In the genomic region with DNA sequence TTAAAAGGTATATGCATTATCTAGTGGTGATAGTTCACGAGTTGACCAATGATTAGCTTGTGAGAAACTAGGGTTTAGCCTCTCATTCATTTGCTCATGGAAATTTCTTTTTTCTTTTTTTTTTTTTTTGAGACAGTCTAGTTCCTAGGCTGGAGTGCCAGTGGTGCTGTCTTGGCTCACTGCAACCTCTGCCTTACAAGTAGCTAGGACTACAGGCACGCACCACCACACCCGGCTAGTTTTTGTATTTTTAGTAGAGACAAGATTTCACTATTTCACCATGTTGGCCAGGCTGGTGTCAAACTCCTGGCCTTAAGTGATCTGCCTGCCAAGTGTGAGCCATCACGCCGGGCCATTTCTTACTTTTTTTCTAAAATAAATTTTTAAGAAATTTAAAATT, we compare ENCODE assay signal across 34 cellular contexts.
"Had no signal": no experiment of that assay in that cellular context is flagged by ENCODE, and none has a peak within 500 bp of the region (broad histone marks: within the 10 kb centered on the region; RNA-seq: fewer than 3 reads in every experiment).

No MANE protein-coding gene starts in this region.

- H3K27ac ChIP-seq: adrenal gland, brain microvascular endothelial cell, breast epithelium had no signal

- DNase-seq: activated B cell treated with CpG ODN at 0.5 μM for 24 hours; activated CD4-positive, alpha-beta memory T cell treated with anti-CD3 and anti-CD28 coated beads for 36 hours; activated CD4-positive, alpha-beta T cell treated with anti-CD3 and anti-CD28 coated beads for 4 hours; activated CD4-positive, alpha-beta T cell treated with anti-CD3 and anti-CD28 coated beads, Interleukin-2, amount 10 ng/mL, durations not matched to agents 24 days and 14 days; activated CD4-positive, alpha-beta T cell treated with anti-CD3 and anti-CD28 coated beads, Interleukin-2, amount 50 U/mL, for 1 hour; activated CD4-positive, alpha-beta T cell treated with anti-CD3 and anti-CD28 coated beads, Interleukin-2, amount 50 U/mL, for 4 hours; activated CD4-positive, CD25-positive, alpha-beta regulatory T cell treated with anti-CD3 and anti-CD28 coated beads, Interleukin-2, amount 50 U/mL, for 72 hours; activated CD8-positive, alpha-beta memory T cell treated with anti-CD3 and anti-CD28 coated beads, Interleukin-2, amount 50 U/mL, for 4 hours; activated CD8-positive, alpha-beta T cell treated with anti-CD3 and anti-CD28 coated beads for 36 hours; activated effector memory CD4-positive, alpha-beta T cell treated with anti-CD3 and anti-CD28 coated beads, Interleukin-2, amount 50 U/mL, for 16 hours; activated gamma-delta T cell treated with Interleukin-2 at 50 U/mL for 16 hours; activated naive CD4-positive, alpha-beta T cell; activated naive CD4-positive, alpha-beta T cell treated with anti-CD3 and anti-CD28 coated beads for 36 hours; activated naive CD4-positive, alpha-beta T cell treated with anti-CD3 and anti-CD28 coated beads, Interleukin-2, amount 50 U/mL, for 16 hours; activated naive CD8-positive, alpha-beta T cell treated with anti-CD3 and anti-CD28 coated beads for 36 hours; activated T-cell treated with anti-CD3 and anti-CD28 coated beads, Interleukin-2, amount 50 U/mL, for 24 hours; activated T-cell treated with anti-CD3 and anti-CD28 coated beads, Interleukin-2, amount 50 U/mL, for 48 hours; adrenal gland; amniotic stem cell; aorta; body of pancreas; brain microvascular endothelial cell; central memory CD4-positive, alpha-beta T cell; SW 1271; T-helper 1 cell; T-helper 2 cell; T-helper 9 cell had no signal

- H3K4me1 ChIP-seq: breast epithelium had no signal

- H3K27me3 ChIP-seq: adrenal gland, body of pancreas, brain microvascular endothelial cell, breast epithelium had no signal

- ATAC-seq: activated CD8-positive, alpha-beta T cell treated with anti-CD3 and anti-CD28 coated beads for 36 hours; activated T-helper 17 cell treated with anti-CD3 and anti-CD28 coated beads, Interleukin-2, amount 50 U/mL, for 72 hours; body of pancreas had no signal

- H3K4me3 Mint-ChIP-seq: activated B cell treated with CpG ODN at 0.5 μM for 24 hours; activated CD4-positive, alpha-beta memory T cell treated with anti-CD3 and anti-CD28 coated beads for 36 hours; activated CD4-positive, alpha-beta T cell treated with anti-CD3 and anti-CD28 coated beads, Interleukin-2, amount 10 ng/mL, durations not matched to agents 24 days and 14 days; activated CD8-positive, alpha-beta T cell treated with anti-CD3 and anti-CD28 coated beads for 36 hours; activated naive CD4-positive, alpha-beta T cell treated with anti-CD3 and anti-CD28 coated beads for 36 hours; activated naive CD8-positive, alpha-beta T cell treated with anti-CD3 and anti-CD28 coated beads for 36 hours; activated T-cell treated with anti-CD3 and anti-CD28 coated beads, Interleukin-2, amount 50 U/mL, for 24 hours; activated T-helper 1 cell treated with anti-CD3 and anti-CD28 coated beads, Interleukin-12 subunit alpha, Interleukin-12 subunit beta, Interleukin-2, Interleukin-4 antibody, amounts not matched to agents 30 ng/mL and 10 ng/mL and 1 ng/mL, durations not matched to agents 14 hours and 24 hours and 36 hours; activated T-helper 17 cell treated with anti-CD3 and anti-CD28 coated beads, Interleukin-2, amount 50 U/mL, for 72 hours; T-helper 1 cell treated with Interleukin-12 subunit alpha and Interleukin-12 subunit beta and Interleukin-4 antibody, amounts not matched to agents 30 μg/mL and 1 μg/mL, for 36 hours; T-helper 2 cell treated with Interferon-gamma antibody and Interleukin-4, amounts not matched to agents 5 μg/mL and 100 μg/mL, for 36 hours had no signal

- H3K27me3 Mint-ChIP-seq: activated B cell treated with CpG ODN at 0.5 μM for 24 hours; activated CD4-positive, alpha-beta memory T cell treated with anti-CD3 and anti-CD28 coated beads for 36 hours; activated CD4-positive, alpha-beta T cell treated with anti-CD3 and anti-CD28 coated beads, Interleukin-2, amount 10 ng/mL, durations not matched to agents 24 days and 14 days; activated CD8-positive, alpha-beta T cell treated with anti-CD3 and anti-CD28 coated beads for 36 hours; activated naive CD8-positive, alpha-beta T cell treated with anti-CD3 and anti-CD28 coated beads for 36 hours; activated T-cell treated with anti-CD3 and anti-CD28 coated beads, Interleukin-2, amount 50 U/mL, for 24 hours; activated T-helper 17 cell treated with anti-CD3 and anti-CD28 coated beads, Interleukin-2, amount 50 U/mL, for 72 hours had no signal

- FAIRE-seq: astrocyte, TTC549 had no signal

- H3K4me1 Mint-ChIP-seq: activated B cell treated with CpG ODN at 0.5 μM for 24 hours had no signal

- H3K27ac Mint-ChIP-seq: activated B cell treated with CpG ODN at 0.5 μM for 24 hours; activated CD4-positive, alpha-beta memory T cell treated with anti-CD3 and anti-CD28 coated beads for 36 hours; activated CD4-positive, alpha-beta T cell treated with anti-CD3 and anti-CD28 coated beads, Interleukin-2, amount 10 ng/mL, durations not matched to agents 24 days and 14 days; activated CD8-positive, alpha-beta T cell treated with anti-CD3 and anti-CD28 coated beads for 36 hours; activated naive CD4-positive, alpha-beta T cell treated with anti-CD3 and anti-CD28 coated beads for 36 hours; activated naive CD8-positive, alpha-beta T cell treated with anti-CD3 and anti-CD28 coated beads for 36 hours; activated T-cell treated with anti-CD3 and anti-CD28 coated beads, Interleukin-2, amount 50 U/mL, for 24 hours; activated T-helper 17 cell treated with anti-CD3 and anti-CD28 coated beads, Interleukin-2, amount 50 U/mL, for 72 hours; T-helper 1 cell treated with Interleukin-12 subunit alpha and Interleukin-12 subunit beta and Interleukin-4 antibody, amounts not matched to agents 30 μg/mL and 1 μg/mL, for 36 hours; T-helper 2 cell treated with Interferon-gamma antibody and Interleukin-4, amounts not matched to agents 5 μg/mL and 100 μg/mL, for 36 hours had no signal

- H3K4me3 ChIP-seq: adrenal gland, body of pancreas, breast epithelium had no signal

- H3K36me3 ChIP-seq: breast epithelium had no signal

- H3K9me3 ChIP-seq: adrenal gland, body of pancreas, breast epithelium had no signal

- H3K9me3 Mint-ChIP-seq: activated B cell treated with CpG ODN at 0.5 μM for 24 hours; activated CD4-positive, alpha-beta memory T cell treated with anti-CD3 and anti-CD28 coated beads for 36 hours; activated CD4-positive, alpha-beta T cell treated with anti-CD3 and anti-CD28 coated beads, Interleukin-2, amount 10 ng/mL, durations not matched to agents 24 days and 14 days; activated CD8-positive, alpha-beta T cell treated with anti-CD3 and anti-CD28 coated beads for 36 hours; activated naive CD4-positive, alpha-beta T cell treated with anti-CD3 and anti-CD28 coated beads for 36 hours; activated naive CD8-positive, alpha-beta T cell treated with anti-CD3 and anti-CD28 coated beads for 36 hours; activated T-cell treated with anti-CD3 and anti-CD28 coated beads, Interleukin-2, amount 50 U/mL, for 24 hours; activated T-helper 1 cell treated with anti-CD3 and anti-CD28 coated beads, Interleukin-12 subunit alpha, Interleukin-12 subunit beta, Interleukin-2, Interleukin-4 antibody, amounts not matched to agents 30 ng/mL and 10 ng/mL and 1 ng/mL, durations not matched to agents 14 hours and 24 hours and 36 hours; activated T-helper 17 cell treated with anti-CD3 and anti-CD28 coated beads, Interleukin-2, amount 50 U/mL, for 72 hours; T-helper 1 cell treated with Interleukin-12 subunit alpha and Interleukin-12 subunit beta and Interleukin-4 antibody, amounts not matched to agents 30 μg/mL and 1 μg/mL, for 36 hours; T-helper 2 cell treated with Interferon-gamma antibody and Interleukin-4, amounts not matched to agents 5 μg/mL and 100 μg/mL, for 36 hours had no signal
